10 cellular contexts compared by ENCODE assay signal in genomic region chr10:113616244-113617074, GRCh38. TPM values are rescaled to one million over a fixed set of nuclear protein-coding genes. Genes with fewer than 3 reads are reported as not detected.
DNase-seq lines count a peak whose midpoint lies in the region; ATAC-seq and TF ChIP-seq lines count a peak whose summit lies in the region.
"Had no signal": no experiment of that assay in that cellular context is flagged by ENCODE, and none has a peak within 500 bp of the region (broad histone marks: within the 10 kb centered on the region; RNA-seq: fewer than 3 reads in every experiment).

No MANE protein-coding gene starts in this region.

- TF ChIP-seq EP300 in ovary (IDR thresholded peaks at IDR 0.05), result no peak

- no peak overlapping the region for H2BK5ac ChIP-seq in mesendoderm (ENCODE audit: low read length)

- 23 to 24% methylated on average over 5 of the region's 5 CpGs for WGBS in body of pancreas, 2 donors
- WGBS in mesendoderm (ENCODE audit: extremely low coverage, insufficient coverage, low lambda C conversion rate), result no CpG with 5 or more reads among the region's 5 CpGs
- 9 to 17% (median 15%) methylated on average over 5 of the region's 5 CpGs for WGBS in ovary, 3 donors

- no peaks in the 10 kb centered on the region for H3K4me1 Mint-ChIP-seq in T-helper 2 cell treated with Interferon-gamma antibody and Interleukin-4, amounts not matched to agents 5 μg/mL and 100 μg/mL, for 36 hours (ENCODE audit: low read depth)

- H3K36me3 ChIP-seq in body of pancreas (replicated peaks in 1 of 2; ENCODE audit: insufficient read depth in 1 of 2, low read depth in 2 of 2) (no peaks in the 10 kb centered on the region), mesendoderm (ENCODE audit: control insufficient read depth, insufficient read depth, low read length) (no peaks in the 10 kb centered on the region), ovary (no peaks in the 10 kb centered on the region)

- no peak overlapping the region for H3K56ac ChIP-seq in mesendoderm (ENCODE audit: low read length)

- H4K5ac ChIP-seq in mesendoderm (ENCODE audit: low read length), result no peak overlapping the region

- no peak overlapping the region for H3K4me2 ChIP-seq in mesendoderm (ENCODE audit: low read length)

- H3K4me1 ChIP-seq in body of pancreas (peaks cover 46% of the 10 kb centered on the region), mesendoderm (ENCODE audit: control insufficient read depth, low read depth, low read length) (peaks cover 1% of the 10 kb centered on the region), ovary (ENCODE audit: insufficient read depth) (no peaks in the 10 kb centered on the region)

- H4K8ac ChIP-seq in mesendoderm (ENCODE audit: low read depth, low read length), result no peak overlapping the region

- no peaks in the 10 kb centered on the region for H3K79me1 ChIP-seq in mesendoderm (ENCODE audit: low read length)

- H3K27me3 Mint-ChIP-seq in T-helper 2 cell treated with Interferon-gamma antibody and Interleukin-4, amounts not matched to agents 5 μg/mL and 100 μg/mL, for 36 hours (ENCODE audit: low read depth), result peaks cover 24% of the 10 kb centered on the region

- no peak for ATAC-seq in body of pancreas

- TF ChIP-seq POLR2A in body of pancreas (IDR thresholded peaks at IDR 0.05), result no peak
- no peak for TF ChIP-seq POLR2A in ovary (IDR thresholded peaks at IDR 0.05)

- peak; percentile 8 for DNase-seq in EH (ENCODE audit: low read depth)
- DNase-seq in HL-60 (ENCODE audit: low read depth in 1 of 2, low spot score in 1 of 2), result no peak
- peak in 2 of 4 donors; percentile 18 to 43 for DNase-seq in body of pancreas
- DNase-seq in mesendoderm, result peak; percentile 57
- DNase-seq in T-helper 2 cell treated with Interferon-gamma antibody and Interleukin-4, amounts not matched to agents 5 μg/mL and 100 μg/mL, for 36 hours (ENCODE audit: low spot score), result no peak
- DNase-seq in ureter (ENCODE audit: low spot score), result no peak
- no peak for DNase-seq in posterior cingulate gyrus
- no peak for DNase-seq in ovary
- DNase-seq: amniotic stem cell had no signal

- H3K18ac ChIP-seq in mesendoderm (ENCODE audit: low read length), result no peak overlapping the region

- H3K9ac ChIP-seq in mesendoderm (ENCODE audit: low read length), result no peak overlapping the region

- no peaks in the 10 kb centered on the region for H3K9me3 ChIP-seq in body of pancreas
- no peaks in the 10 kb centered on the region for H3K9me3 ChIP-seq in ovary

- H2BK120ac ChIP-seq in mesendoderm (ENCODE audit: low read depth, low read length), result no peak overlapping the region

- TF ChIP-seq CTCF in HL-60 (IDR thresholded peaks at IDR 0.05; ENCODE audit: insufficient read depth, low read length) (peak; percentile 8), body of pancreas (IDR thresholded peaks at IDR 0.05) (peak; percentile 18 to 51 (median 36)), ovary (IDR thresholded peaks at IDR 0.05) (no peak)

- no peak overlapping the region for H3K4ac ChIP-seq in mesendoderm (ENCODE audit: low read depth, low read length)

- no peaks in the 10 kb centered on the region for H3K9me3 Mint-ChIP-seq in T-helper 2 cell treated with Interferon-gamma antibody and Interleukin-4, amounts not matched to agents 5 μg/mL and 100 μg/mL, for 36 hours

- no peak overlapping the region for H3K4me3 ChIP-seq in HL-60 (replicated peaks; ENCODE audit: insufficient read depth, low read length)
- no peak overlapping the region for H3K4me3 ChIP-seq in body of pancreas
- no peak overlapping the region for H3K4me3 ChIP-seq in mesendoderm (ENCODE audit: low read length)
- no peak overlapping the region for H3K4me3 ChIP-seq in ovary

- intact Hi-C loops in body of pancreas (cut with DNase I) (no loop called here), posterior cingulate gyrus (cut with DNase I) (no loop called here), ovary (cut with DNase I) (no loop called here)

- no peak overlapping the region for H2AK5ac ChIP-seq in mesendoderm (ENCODE audit: low read length)

- no peaks in the 10 kb centered on the region for H3K79me2 ChIP-seq in mesendoderm (ENCODE audit: control insufficient read depth, insufficient read depth, low read length)

- H3K27me3 ChIP-seq in HL-60 (ENCODE audit: insufficient read depth, poor library complexity, severe bottlenecking), result peaks cover 3% of the 10 kb centered on the region
- H3K27me3 ChIP-seq in body of pancreas, result no peaks in the 10 kb centered on the region
- no peaks in the 10 kb centered on the region for H3K27me3 ChIP-seq in mesendoderm (ENCODE audit: insufficient read depth, low read length, poor library complexity)
- H3K27me3 ChIP-seq in ovary, result no peaks in the 10 kb centered on the region

- H3K27ac ChIP-seq in HL-60 (replicated peaks) (no peak overlapping the region), body of pancreas (no peak overlapping the region), mesendoderm (ENCODE audit: low read depth, low read length) (no peak overlapping the region), ovary (no peak overlapping the region)

- no peak overlapping the region for H3K27ac Mint-ChIP-seq in T-helper 2 cell treated with Interferon-gamma antibody and Interleukin-4, amounts not matched to agents 5 μg/mL and 100 μg/mL, for 36 hours

- H3K23ac ChIP-seq in mesendoderm (ENCODE audit: low read length), result no peak overlapping the region

- H3K4me3 Mint-ChIP-seq in T-helper 2 cell treated with Interferon-gamma antibody and Interleukin-4, amounts not matched to agents 5 μg/mL and 100 μg/mL, for 36 hours, result no peak overlapping the region

- H2BK15ac ChIP-seq in mesendoderm (replicated peaks; ENCODE audit: low read depth), result no peak overlapping the region

- no peaks in the 10 kb centered on the region for H3K36me3 Mint-ChIP-seq in T-helper 2 cell treated with Interferon-gamma antibody and Interleukin-4, amounts not matched to agents 5 μg/mL and 100 μg/mL, for 36 hours (ENCODE audit: low read depth)

RNA-seq across cellular contexts. Expression of gene NRAP, which starts 47.4 kb away (rescaled TPM):
- not detected for total RNA-seq in body of pancreas
- 0.01 TPM for polyA plus RNA-seq in mesendoderm (2013, experiment 1 of 2)
- polyA plus RNA-seq in mesendoderm (2013, experiment 2 of 2), result under 0.01 TPM
- 0.18 TPM for total RNA-seq in ureter
- under 1 TPM in 6 of 7 donors, not detected in 1; 0.05 to 0.25 (median 0.12) TPM for total RNA-seq in ovary
- under 1 TPM in 1 of 2 donors, not detected in 1; 0.02 TPM for polyA plus RNA-seq in ovary
- total RNA-seq: T-helper 2 cell treated with Interferon-gamma antibody and Interleukin-4, amounts not matched to agents 100 ng/mL and 5 ng/mL, for 36 hours had no signal

Comparison
In these comparisons a context has a peak if more than half of its experiments do, and no peak if none do; other contexts are left out.
1. DNase-seq: peak in EH (single experiment) and mesendoderm (single experiment); none in HL-60 (0 of 2), T-helper 2 cell treated with Interferon-gamma antibody and Interleukin-4, amounts not matched to agents 5 μg/mL and 100 μg/mL, for 36 hours (single experiment), ureter (single experiment), posterior cingulate gyrus (0 of 10) and ovary (0 of 5).
2. CTCF ChIP-seq: peak in HL-60 (single experiment) and body of pancreas (7 of 7); none in ovary (0 of 3).